8 cellular contexts compared by ENCODE assay signal in the genomic region with DNA sequence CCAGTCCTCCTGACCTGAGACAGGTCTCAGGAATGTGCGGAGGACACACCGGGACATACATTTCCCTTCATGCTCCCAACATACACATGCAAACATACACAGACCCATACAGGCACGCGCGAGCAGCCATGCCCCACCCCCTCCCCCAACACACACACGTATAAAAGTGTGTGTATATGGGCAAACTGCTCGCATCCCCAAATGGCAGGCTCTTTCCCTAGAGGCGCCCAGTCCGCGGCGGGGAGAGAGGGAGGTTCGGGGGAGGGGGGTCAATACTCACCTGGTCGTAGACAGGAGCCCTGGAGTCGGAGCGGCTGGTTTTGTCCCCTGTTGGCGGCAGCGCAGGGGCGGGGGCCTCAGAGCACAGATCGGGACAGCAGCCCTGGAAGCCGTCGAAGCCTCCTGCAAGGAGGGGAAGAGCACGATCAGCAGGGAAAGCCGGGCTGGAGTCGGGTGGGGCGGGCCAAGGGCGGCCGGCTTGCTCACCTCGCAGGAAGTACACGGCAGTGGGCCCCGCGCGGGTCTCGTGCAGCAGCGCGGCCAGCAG. TPM values are rescaled to one million over a fixed set of nuclear protein-coding genes. Genes with fewer than 3 reads are reported as not detected.
DNase-seq lines count a peak whose midpoint lies in the region; ATAC-seq and TF ChIP-seq lines count a peak whose summit lies in the region.

No MANE protein-coding gene starts in this region.

- H3K27me3 Mint-ChIP-seq in activated CD4-positive, alpha-beta T cell treated with anti-CD3 and anti-CD28 coated beads, Interleukin-2, amount 10 ng/mL, durations not matched to agents 7 days and 5 days, result no peaks in the 10 kb centered on the region

- peaks cover 63% of the 10 kb centered on the region for H3K4me1 Mint-ChIP-seq in activated CD4-positive, alpha-beta T cell treated with anti-CD3 and anti-CD28 coated beads, Interleukin-2, amount 10 ng/mL, durations not matched to agents 7 days and 5 days

- POLR2A ChIA-PET in AG04450 (lab: Yijun Ruan, JAX), result no interaction called here
- POLR2A ChIA-PET in activated CD4-positive, alpha-beta T cell treated with anti-CD3 and anti-CD28 coated beads, Interleukin-2, amount 10 ng/mL, durations not matched to agents 7 days and 5 days (lab: Charles Lee), result interaction anchor here (1.0 to 1.6 kb wide), 2 partner anchors 13 to 30 kb away, joined by 3 to 5 read pairs; no protein-coding TSS in a partner anchor

- DNase-seq in AG04450 (ENCODE audit: low read depth, low spot score) (no peak), esophagus squamous epithelium (lab: John Stamatoyannopoulos, UW) (no peak)
- DNase-seq in activated CD4-positive, alpha-beta T cell treated with anti-CD3 and anti-CD28 coated beads, Interleukin-2, amount 10 ng/mL, durations not matched to agents 7 days and 5 days, result peak; percentile 38

- ATAC-seq in HG02981 (IDR thresholded peaks at IDR 0.05; ENCODE audit: unreplicated experiment) (peak; percentile 3), HG03045 (IDR thresholded peaks at IDR 0.05; ENCODE audit: unreplicated experiment) (no peak), GM19328 (IDR thresholded peaks at IDR 0.05; ENCODE audit: unreplicated experiment) (no peak), HG02610 (IDR thresholded peaks at IDR 0.05; ENCODE audit: unreplicated experiment) (no peak)

- peak overlapping the region; percentile 92 for H3K4me3 Mint-ChIP-seq in activated CD4-positive, alpha-beta T cell treated with anti-CD3 and anti-CD28 coated beads, Interleukin-2, amount 10 ng/mL, durations not matched to agents 7 days and 5 days

- H3K36me3 ChIP-seq in esophagus squamous epithelium (no peaks in the 10 kb centered on the region), rectal smooth muscle tissue (ENCODE audit: control insufficient read depth, insufficient read depth, low read length) (no peaks in the 10 kb centered on the region)

- intact Hi-C loops in esophagus squamous epithelium (cut with DNase I), result no loop called here

- no peaks in the 10 kb centered on the region for H3K27me3 ChIP-seq in AG04450 (ENCODE audit: control insufficient read depth, insufficient read depth, low read length)
- no peaks in the 10 kb centered on the region for H3K27me3 ChIP-seq in esophagus squamous epithelium
- H3K27me3 ChIP-seq in rectal smooth muscle tissue (ENCODE audit: control insufficient read depth, insufficient read depth, low read length), result no peaks in the 10 kb centered on the region

- peaks cover 14% of the 10 kb centered on the region for H3K36me3 Mint-ChIP-seq in activated CD4-positive, alpha-beta T cell treated with anti-CD3 and anti-CD28 coated beads, Interleukin-2, amount 10 ng/mL, durations not matched to agents 7 days and 5 days (ENCODE audit: low read depth)

- H3K27ac Mint-ChIP-seq in activated CD4-positive, alpha-beta T cell treated with anti-CD3 and anti-CD28 coated beads, Interleukin-2, amount 10 ng/mL, durations not matched to agents 7 days and 5 days, result peak overlapping the region; percentile 96

- no peak overlapping the region for H3K27ac ChIP-seq in AG04450 (ENCODE audit: low read depth, low read length)
- peak overlapping the region; percentile 49 to 75 (median 59) for H3K27ac ChIP-seq in esophagus squamous epithelium
- H3K27ac ChIP-seq in rectal smooth muscle tissue (ENCODE audit: low read depth, low read length), result no peak overlapping the region

- H3K4me1 ChIP-seq in esophagus squamous epithelium (peaks cover 16 to 64% (median 16%) of the 10 kb centered on the region in 3 donors), rectal smooth muscle tissue (ENCODE audit: control insufficient read depth, insufficient read depth, low read length) (no peaks in the 10 kb centered on the region)

- TF ChIP-seq POLR2A in esophagus squamous epithelium (IDR thresholded peaks at IDR 0.05), result no peak

- CTCF ChIA-PET in AG04450 (lab: Charles Lee), result interaction anchor here (1.4 kb wide), 1 partner anchor 30 kb away, joined by 3 read pairs; no protein-coding TSS in a partner anchor
- CTCF ChIA-PET in activated CD4-positive, alpha-beta T cell treated with anti-CD3 and anti-CD28 coated beads, Interleukin-2, amount 10 ng/mL, durations not matched to agents 7 days and 5 days (lab: Charles Lee), result interaction anchor here (2.7 to 15.6 kb wide), 2 partner anchors 27 to 31 kb away, joined by 15 to 239 read pairs; no protein-coding TSS in a partner anchor

- H3K4me3 ChIP-seq in AG04450 (ENCODE audit: low read depth, low read length), result peak overlapping the region; percentile 63
- H3K4me3 ChIP-seq in esophagus squamous epithelium, result peak overlapping the region; percentile 50 to 82 (median 62)
- H3K4me3 ChIP-seq in rectal smooth muscle tissue (ENCODE audit: low read length), result peak overlapping the region; percentile 63

- H3K9ac ChIP-seq in rectal smooth muscle tissue (ENCODE audit: low read length), result no peak overlapping the region

- H3K9me3 ChIP-seq in AG04450 (ENCODE audit: control insufficient read depth, insufficient read depth, low read length), result no peaks in the 10 kb centered on the region; the same call in 1 of the 2 replicates
- H3K9me3 ChIP-seq in esophagus squamous epithelium, result no peaks in the 10 kb centered on the region

- H3K9me3 Mint-ChIP-seq in activated CD4-positive, alpha-beta T cell treated with anti-CD3 and anti-CD28 coated beads, Interleukin-2, amount 10 ng/mL, durations not matched to agents 7 days and 5 days, result no peaks in the 10 kb centered on the region

- TF ChIP-seq CTCF in AG04450 (IDR thresholded peaks at IDR 0.05; ENCODE audit: low read depth, low read length), result no peak
- no peak for TF ChIP-seq CTCF in esophagus squamous epithelium (IDR thresholded peaks at IDR 0.05)

- WGBS in esophagus squamous epithelium, 2 donors, result 2 to 5% methylated on average over 9 to 18 of the region's 35 CpGs

RNA-seq across cellular contexts. Expression of a gene that starts 0.7 kb away (rescaled TPM):
- polyA plus RNA-seq in AG04450 (2011; rRNA removed), result 0.94 and 1.0 TPM in 2 replicates
- polyA minus RNA-seq in AG04450 (2011; rRNA and poly(A)+ RNA removed), result 1.2 and 1.5 TPM in 2 replicates
- 10 to 100 TPM; 11.9 to 14.2 TPM for total RNA-seq in activated CD4-positive, alpha-beta T cell treated with anti-CD3 and anti-CD28 coated beads, Interleukin-2, amount 10 ng/mL, durations not matched to agents 7 days and 5 days
- 10 to 100 TPM in 1 of 4 donors, 1 to 10 TPM in 3; 1.5 to 10.3 (median 5.6) TPM for total RNA-seq in esophagus squamous epithelium

RNA-seq across cellular contexts. Expression of a gene that starts 6.3 kb away (rescaled TPM):
- not detected in 2 replicates for polyA plus RNA-seq in AG04450 (2011; rRNA removed)
- polyA minus RNA-seq in AG04450 (2011; rRNA and poly(A)+ RNA removed), result not detected in 2 replicates
- total RNA-seq in activated CD4-positive, alpha-beta T cell treated with anti-CD3 and anti-CD28 coated beads, Interleukin-2, amount 10 ng/mL, durations not matched to agents 7 days and 5 days, result under 1 TPM in 1 of 2 experiments, not detected in 1; 0.22 TPM
- total RNA-seq in esophagus squamous epithelium, result under 1 TPM in 2 of 4 donors, not detected in 2; 0.30 to 0.53 TPM

RNA-seq across cellular contexts. Expression of a gene that starts 28.2 kb away (rescaled TPM):
- polyA plus RNA-seq in AG04450 (2011; rRNA removed), result not detected in 2 replicates
- polyA minus RNA-seq in AG04450 (2011; rRNA and poly(A)+ RNA removed), result not detected in 2 replicates
- total RNA-seq in activated CD4-positive, alpha-beta T cell treated with anti-CD3 and anti-CD28 coated beads, Interleukin-2, amount 10 ng/mL, durations not matched to agents 7 days and 5 days, result under 1 TPM in 1 of 2 experiments, not detected in 1; 0.06 TPM
- 1 to 10 TPM in 1 of 4 donors, under 1 TPM in 2, not detected in 1; 0.04 to 1.2 (median 0.38) TPM for total RNA-seq in esophagus squamous epithelium

Comparison
In these comparisons a context has a peak if more than half of its experiments do, and no peak if none do; other contexts are left out.
1. H3K27ac ChIP-seq: peak in esophagus squamous epithelium (4 of 4); none in AG04450 (single experiment) and rectal smooth muscle tissue (single experiment).
2. Peak in every context shown above with its lines, with median percentiles within 50 percentile points of each other: H3K4me3 ChIP-seq.